In the genomic region with DNA sequence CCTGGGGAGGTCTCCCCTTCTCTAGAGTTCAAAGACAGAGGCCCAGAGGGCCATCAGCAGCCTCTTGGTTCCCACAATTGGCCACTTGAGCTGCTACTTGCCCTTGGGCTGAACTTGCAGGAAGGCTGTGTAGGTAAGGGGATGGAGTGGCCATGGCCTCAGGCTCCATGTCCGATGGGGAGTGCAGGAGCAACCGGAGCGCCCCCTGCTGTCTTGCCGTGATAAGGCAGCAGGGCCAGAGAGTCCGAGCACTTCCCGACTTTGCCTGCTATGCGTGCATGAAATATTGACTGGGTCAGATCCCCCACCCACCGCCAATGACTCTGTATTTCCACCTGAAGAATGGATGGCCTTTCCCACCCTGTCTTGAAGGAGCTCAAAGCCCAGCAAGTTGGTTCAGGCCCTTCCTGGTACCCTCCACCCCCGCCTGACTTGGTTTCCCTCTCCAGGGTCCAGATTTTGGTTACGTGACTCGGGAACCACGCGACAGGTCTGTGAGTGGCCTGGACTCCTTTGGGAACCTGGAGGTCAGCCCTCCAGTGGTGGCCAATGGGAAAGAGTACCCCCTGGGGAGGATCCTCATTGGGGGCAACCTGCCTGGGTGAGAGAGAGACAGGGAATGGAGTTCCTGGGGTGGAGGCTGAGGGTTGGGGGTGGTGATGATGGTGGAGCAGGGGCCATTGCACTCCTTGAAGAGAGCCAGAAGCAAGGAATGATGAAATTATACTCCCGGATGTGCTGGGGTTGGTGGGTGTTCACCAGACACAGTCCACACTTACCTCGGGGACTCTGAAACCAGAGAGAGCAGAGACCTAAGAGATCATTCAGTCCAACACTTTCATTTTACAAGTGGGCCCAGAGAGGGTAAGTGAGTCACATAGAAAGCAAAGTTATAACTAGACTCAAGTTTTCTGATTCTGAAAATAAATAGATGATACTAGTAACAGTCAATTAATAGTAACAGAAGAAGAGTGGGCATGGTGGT, we compare ENCODE assay signal across 8 cellular contexts. TPM values are rescaled to one million over a fixed set of nuclear protein-coding genes. Genes with fewer than 3 reads are reported as not detected.
DNase-seq lines count a peak whose midpoint lies in the region; ATAC-seq and TF ChIP-seq lines count a peak whose summit lies in the region.

No MANE protein-coding gene starts in this region.

- peak overlapping the region; percentile 40 for H2AK5ac ChIP-seq in neuronal stem cell (ENCODE audit: low read depth, low read length)

- no peak overlapping the region for H3K14ac ChIP-seq in neuronal stem cell (ENCODE audit: low read length)

- 0 out of 2 replicates have a peak overlapping the region, but pooled peaks have one; percentile 23 for H3K27ac ChIP-seq in HL-60 (replicated peaks)
- no peak overlapping the region for H3K27ac ChIP-seq in SJCRH30
- no peak overlapping the region for H3K27ac ChIP-seq in neuronal stem cell (replicated peaks; ENCODE audit: low read length)

- no peaks in the 10 kb centered on the region for H3K36me3 ChIP-seq in SJCRH30
- H3K36me3 ChIP-seq in neuronal stem cell (replicated peaks in 1 of 2; ENCODE audit: control insufficient read depth in 2 of 2, insufficient read depth in 2 of 2, low read length in 2 of 2) = no peaks in the 10 kb centered on the region

- no peak overlapping the region for H2BK120ac ChIP-seq in neuronal stem cell (ENCODE audit: low read depth, low read length)

- H2BK15ac ChIP-seq in neuronal stem cell (ENCODE audit: low read length) = no peak overlapping the region

- H3K23ac ChIP-seq in neuronal stem cell (ENCODE audit: low read depth, low read length, poor library complexity) = peak overlapping the region; percentile 12

- H2BK12ac ChIP-seq in neuronal stem cell (ENCODE audit: low read length) = no peak overlapping the region

- peak overlapping the region; percentile 60 for H3K18ac ChIP-seq in neuronal stem cell (ENCODE audit: low read length)

- peak; percentile 76 for TF ChIP-seq CTCF in HL-60 (IDR thresholded peaks at IDR 0.05; ENCODE audit: insufficient read depth, low read length)

- no peak overlapping the region for H3K4me3 ChIP-seq in HL-60 (replicated peaks; ENCODE audit: insufficient read depth, low read length)
- no peak overlapping the region for H3K4me3 ChIP-seq in SJCRH30
- H3K4me3 ChIP-seq in neuronal stem cell (ENCODE audit: low read length in 2 of 2) = no peak overlapping the region

- H3K9ac ChIP-seq in neuronal stem cell (ENCODE audit: low read depth, low read length, poor library complexity) = no peak overlapping the region

- no peak for ATAC-seq in activated CD4-positive, CD25-positive, alpha-beta regulatory T cell treated with anti-CD3 and anti-CD28 coated beads, Interleukin-2, amount 50 U/mL, for 24 hours
- ATAC-seq in GM18873 (IDR thresholded peaks at IDR 0.05; ENCODE audit: low FRiP score, unreplicated experiment) (no peak), HG03457 (IDR thresholded peaks at IDR 0.05; ENCODE audit: unreplicated experiment) (no peak)

- no peak overlapping the region for H4K8ac ChIP-seq in neuronal stem cell (ENCODE audit: low read depth, low read length)

- H3K4me1 ChIP-seq in SJCRH30 (peaks cover 13% of the 10 kb centered on the region), neuronal stem cell (ENCODE audit: control insufficient read depth in 2 of 2, insufficient read depth in 1 of 2, low read depth in 1 of 2, low read length in 2 of 2) (peaks cover 0 to 2% of the 10 kb centered on the region in 2 donors)

- H3K9me3 ChIP-seq in SJCRH30 (replicated peaks) (no peaks in the 10 kb centered on the region), neuronal stem cell (replicated peaks in 1 of 2; ENCODE audit: control insufficient read depth in 2 of 2, insufficient read depth in 1 of 2, low read depth in 1 of 2, low read length in 2 of 2) (no peaks in the 10 kb centered on the region)

- H3K27me3 ChIP-seq in HL-60 (ENCODE audit: insufficient read depth, poor library complexity, severe bottlenecking) = no peaks in the 10 kb centered on the region
- no peaks in the 10 kb centered on the region for H3K27me3 ChIP-seq in SJCRH30
- H3K27me3 ChIP-seq in neuronal stem cell (ENCODE audit: control insufficient read depth in 3 of 3, insufficient read depth in 3 of 3, low read depth in 1 of 3, low read length in 3 of 3) = peaks cover 0 to 7% (median 0%) of the 10 kb centered on the region in 3 experiments

- no peak overlapping the region for H2AFZ ChIP-seq in neuronal stem cell (ENCODE audit: low read length)

- H2BK5ac ChIP-seq in neuronal stem cell (ENCODE audit: low read length) = no peak overlapping the region

- WGBS in neuronal stem cell (ENCODE audit: extremely low coverage in 2 of 2, insufficient read length in 2 of 2, insufficient replicate concordance in 1 of 2), 2 donors = no CpG with 5 or more reads among the region's 15 CpGs

- H4K91ac ChIP-seq in neuronal stem cell (ENCODE audit: low read depth, low read length, poor library complexity) = no peak overlapping the region

- H3K79me1 ChIP-seq in neuronal stem cell (ENCODE audit: low read depth, low read length) = peaks cover 2% of the 10 kb centered on the region

- DNase-seq in activated CD4-positive, CD25-positive, alpha-beta regulatory T cell treated with anti-CD3 and anti-CD28 coated beads, Interleukin-2, amount 50 U/mL, for 72 hours = peak; percentile 54
- DNase-seq in HL-60 (ENCODE audit: low read depth in 1 of 2, low spot score in 1 of 2) = peak in 1 of 2 experiments; percentile 71
- peak; percentile 79 to 88 for DNase-seq in SJCRH30
- DNase-seq in epidermal melanocyte (ENCODE audit: insufficient read length, low spot score) = peak; percentile 53
- DNase-seq in neuronal stem cell (ENCODE audit: low spot score) = peak; percentile 49

- H3K4me2 ChIP-seq in neuronal stem cell (ENCODE audit: insufficient read depth, low read length, poor library complexity, severe bottlenecking) = no peak overlapping the region

- H3K4ac ChIP-seq in neuronal stem cell (ENCODE audit: low read length) = no peak overlapping the region

RNA-seq across cellular contexts. Expression of gene PADI3, which starts 25.6 kb away (rescaled TPM):
- total RNA-seq in SJCRH30 (2014; rRNA removed; shearing (Covaris generic)) = 6.1 and 6.8 TPM in 2 replicates
- polyA plus RNA-seq in neuronal stem cell (2013, experiment 1 of 2) = 0.38 TPM
- 0.36 TPM for polyA plus RNA-seq in neuronal stem cell (2013, experiment 2 of 2)

RNA-seq across cellular contexts. Expression of gene PADI4, which starts 33.5 kb away (rescaled TPM):
- total RNA-seq in SJCRH30 (2014; rRNA removed; shearing (Covaris generic)) = not detected in 2 replicates
- polyA plus RNA-seq in neuronal stem cell (2013, experiment 1 of 2) = not detected
- polyA plus RNA-seq in neuronal stem cell (2013, experiment 2 of 2) = not detected
